In the genomic region with DNA sequence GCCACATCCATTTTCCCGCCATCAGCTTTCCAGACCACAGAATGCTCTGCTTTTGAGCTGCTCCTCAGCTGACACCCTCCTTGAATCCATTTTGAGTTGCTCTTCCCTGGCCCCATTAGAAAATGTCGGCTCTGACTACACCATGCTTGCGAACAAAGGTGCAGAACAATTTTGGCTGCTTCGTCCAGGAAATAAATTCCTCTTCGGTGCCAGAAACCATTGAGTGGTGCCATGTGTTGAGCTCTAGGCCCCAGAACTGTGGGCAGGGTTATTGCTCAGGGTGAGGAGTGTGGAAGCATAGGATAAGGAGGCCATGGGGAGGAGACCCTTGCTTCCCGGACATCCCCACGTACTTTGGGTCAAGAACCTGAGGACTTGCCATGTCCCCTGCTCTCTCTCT, we compare ENCODE assay signal across 22 cellular contexts. TPM values are rescaled to one million over a fixed set of nuclear protein-coding genes. Genes with fewer than 3 reads are reported as not detected.
DNase-seq lines count a peak whose midpoint lies in the region; ATAC-seq and TF ChIP-seq lines count a peak whose summit lies in the region.
"Had no signal": no experiment of that assay in that cellular context is flagged by ENCODE, and none has a peak within 500 bp of the region (broad histone marks: within the 10 kb centered on the region; RNA-seq: fewer than 3 reads in every experiment).

No MANE protein-coding gene starts in this region.

- H2BK120ac ChIP-seq in mesendoderm (ENCODE audit: low read depth, low read length), result no peak overlapping the region

- H3K4me1 ChIP-seq in gastroesophageal sphincter (peaks cover 8 to 100% (median 55%) of the 10 kb centered on the region in 3 donors), upper lobe of left lung (peaks cover 62 to 85% (median 73%) of the 10 kb centered on the region in 4 donors), mesendoderm (ENCODE audit: control insufficient read depth, low read depth, low read length) (peaks cover 1% of the 10 kb centered on the region), adrenal gland (replicated peaks in 1 of 2) (peaks cover 0 to 14% of the 10 kb centered on the region in 2 donors)

- ATAC-seq in gastroesophageal sphincter, result no peak
- no peak for ATAC-seq in upper lobe of left lung (ENCODE audit: low FRiP score in 2 of 2)
- ATAC-seq: Right ventricle myocardium inferior had no signal

- TF ChIP-seq POLR2A in gastroesophageal sphincter (IDR thresholded peaks at IDR 0.05) (no peak), upper lobe of left lung (IDR thresholded peaks at IDR 0.05) (no peak), adrenal gland (IDR thresholded peaks at IDR 0.05) (no peak)

- H4K5ac ChIP-seq in mesendoderm (ENCODE audit: low read length), result no peak overlapping the region

- H3K4me3 ChIP-seq in gastroesophageal sphincter (no peak overlapping the region), upper lobe of left lung (no peak overlapping the region), mesendoderm (ENCODE audit: low read length) (no peak overlapping the region), adrenal gland (no peak overlapping the region)
- H3K4me3 ChIP-seq: MG63 had no signal

- in situ Hi-C loops in G401 (cut with HindIII; ENCODE audit: low sequenced_read_pairs), result no loop called here

- no peak overlapping the region for H2BK15ac ChIP-seq in mesendoderm (replicated peaks; ENCODE audit: low read depth)

- no peak overlapping the region for H3K4me2 ChIP-seq in mesendoderm (ENCODE audit: low read length)

- H3K9me3 ChIP-seq in gastroesophageal sphincter, result no peaks in the 10 kb centered on the region
- H3K9me3 ChIP-seq in upper lobe of left lung, result no peaks in the 10 kb centered on the region
- H3K9me3 ChIP-seq in adrenal gland (replicated peaks in 1 of 3), result no peaks in the 10 kb centered on the region
- H3K9me3 ChIP-seq: Caco-2, MG63 had no signal

- intact Hi-C loops in adrenal gland (cut with DNase I), result no loop called here

- H3K9ac ChIP-seq in mesendoderm (ENCODE audit: low read length), result no peak overlapping the region

- TF ChIP-seq EP300 in gastroesophageal sphincter (IDR thresholded peaks at IDR 0.05), result no peak
- no peak for TF ChIP-seq EP300 in upper lobe of left lung (IDR thresholded peaks at IDR 0.05)

- H3K79me1 ChIP-seq in mesendoderm (ENCODE audit: low read length), result no peaks in the 10 kb centered on the region

- H3K23ac ChIP-seq in mesendoderm (ENCODE audit: low read length), result no peak overlapping the region

- peak; percentile 76 for DNase-seq in G401 (ENCODE audit: low spot score)
- no peak for DNase-seq in caudate nucleus (lab: John Stamatoyannopoulos, UW)
- DNase-seq in upper lobe of left lung, result no peak
- DNase-seq in mesendoderm, result no peak
- DNase-seq in adrenal gland, result no peak
- no peak for DNase-seq in glomerular visceral epithelial cell (ENCODE audit: extremely low spot score)
- DNase-seq: ACHN; Caco-2; CD4-positive, CD25-positive, alpha-beta regulatory T cell; DMS153; H9; IMR-90; Karpas-422; MG63; NCI-H1105; NCI-H1694; NCI-H2107; NCI-H2227 treated with DMSO at 0.1 percent for 48 hours; NCI-H524 had no signal

- peak overlapping the region; percentile 37 for H3K27ac ChIP-seq in caudate nucleus (ENCODE audit: low read depth, low read length)
- H3K27ac ChIP-seq in gastroesophageal sphincter, result peak overlapping the region in 3 of 4 donors; percentile 3 to 29 (median 25)
- peak overlapping the region in 3 of 4 donors; percentile 31 to 54 (median 38) for H3K27ac ChIP-seq in upper lobe of left lung
- no peak overlapping the region for H3K27ac ChIP-seq in mesendoderm (ENCODE audit: low read depth, low read length)
- H3K27ac ChIP-seq in adrenal gland, result no peak overlapping the region

- no peak overlapping the region for H4K8ac ChIP-seq in mesendoderm (ENCODE audit: low read depth, low read length)

- H3K4ac ChIP-seq in mesendoderm (ENCODE audit: low read depth, low read length), result no peak overlapping the region

- no peak overlapping the region for H2BK5ac ChIP-seq in mesendoderm (ENCODE audit: low read length)

- H3K36me3 ChIP-seq in gastroesophageal sphincter (peaks cover 0 to 9% of the 10 kb centered on the region in 2 donors), upper lobe of left lung (no peaks in the 10 kb centered on the region), mesendoderm (ENCODE audit: control insufficient read depth, insufficient read depth, low read length) (no peaks in the 10 kb centered on the region), adrenal gland (replicated peaks in 1 of 2) (no peaks in the 10 kb centered on the region)

- no peak overlapping the region for H3K18ac ChIP-seq in mesendoderm (ENCODE audit: low read length)

- no peak for TF ChIP-seq CTCF in gastroesophageal sphincter (IDR thresholded peaks at IDR 0.05)
- no peak for TF ChIP-seq CTCF in upper lobe of left lung (IDR thresholded peaks at IDR 0.05)
- no peak for TF ChIP-seq CTCF in adrenal gland (IDR thresholded peaks at IDR 0.05)

- 72 to 100% methylated on average over 1 to 6 of the region's 7 CpGs for WGBS in gastroesophageal sphincter (ENCODE audit: low coverage in 1 of 2), 2 donors
- WGBS in upper lobe of left lung, 2 donors, result 63 to 68% methylated on average over 7 of the region's 7 CpGs
- WGBS in mesendoderm (ENCODE audit: extremely low coverage, insufficient coverage, low lambda C conversion rate), result no CpG with 5 or more reads among the region's 7 CpGs
- WGBS in adrenal gland, 4 donors, result 87 to 98% (median 93%) methylated on average over 6 to 7 of the region's 7 CpGs

- H3K79me2 ChIP-seq in mesendoderm (ENCODE audit: control insufficient read depth, insufficient read depth, low read length), result no peaks in the 10 kb centered on the region

- H3K56ac ChIP-seq in mesendoderm (ENCODE audit: low read length), result no peak overlapping the region

- no peaks in the 10 kb centered on the region for H3K27me3 ChIP-seq in gastroesophageal sphincter
- H3K27me3 ChIP-seq in upper lobe of left lung, result no peaks in the 10 kb centered on the region
- H3K27me3 ChIP-seq in mesendoderm (ENCODE audit: insufficient read depth, low read length, poor library complexity), result peaks cover 18% of the 10 kb centered on the region
- H3K27me3 ChIP-seq in adrenal gland, result no peaks in the 10 kb centered on the region
- H3K27me3 ChIP-seq: MG63 had no signal

- no peak overlapping the region for H2AK5ac ChIP-seq in mesendoderm (ENCODE audit: low read length)

RNA-seq across cellular contexts. Expression of a gene that starts 52.1 kb away (rescaled TPM):
- 0.86 and 3.6 TPM in 2 replicates for total RNA-seq in G401 (2014; rRNA removed; shearing (Covaris generic))
- 100 to 1,000 TPM in 1 of 4 donors, 10 to 100 TPM in 3; 44.7 to 145 (median 72.4) TPM for total RNA-seq in gastroesophageal sphincter
- 100 to 1,000 TPM in 3 of 6 donors, 10 to 100 TPM in 3; 64.0 to 188 (median 107) TPM for total RNA-seq in upper lobe of left lung
- polyA plus RNA-seq in mesendoderm (2013, experiment 1 of 2), result 0.07 TPM
- 0.10 TPM for polyA plus RNA-seq in mesendoderm (2013, experiment 2 of 2)
- 10 to 100 TPM; 25.6 to 72.8 (median 36.5) TPM for total RNA-seq in adrenal gland
- polyA plus RNA-seq in adrenal gland, result 10 to 100 TPM in 1 of 3 donors, 1 to 10 TPM in 2; 4.9 to 18.0 (median 9.4) TPM

RNA-seq across cellular contexts. Expression of a gene that starts 55.3 kb away (rescaled TPM):
- not detected in 2 replicates for total RNA-seq in G401 (2014; rRNA removed; shearing (Covaris generic))
- total RNA-seq in gastroesophageal sphincter (10 to 100 TPM in 2 of 4 donors, 1 to 10 TPM in 2; 9.9 to 11.8 (median 10.8) TPM), upper lobe of left lung (10 to 100 TPM; 22.6 to 55.5 (median 31.4) TPM), adrenal gland (10 to 100 TPM in 5 of 8 donors, 1 to 10 TPM in 3; 4.3 to 22.5 (median 13.2) TPM)
- polyA plus RNA-seq in mesendoderm (2013, experiment 1 of 2), result 0.48 TPM
- polyA plus RNA-seq in mesendoderm (2013, experiment 2 of 2), result 0.62 TPM
- polyA plus RNA-seq in adrenal gland, result 10 to 100 TPM in 1 of 3 donors, 1 to 10 TPM in 1, under 1 TPM in 1; 0.38 to 18.7 (median 7.9) TPM
- total RNA-seq: HT1080 had no signal

Comparison
In these comparisons a context has a peak if more than half of its experiments do, and no peak if none do; other contexts are left out.
1. H3K27ac ChIP-seq: peak in caudate nucleus (single experiment), gastroesophageal sphincter (3 of 4) and upper lobe of left lung (3 of 4); none in mesendoderm (single experiment) and adrenal gland (0 of 5).